In the genomic region with DNA sequence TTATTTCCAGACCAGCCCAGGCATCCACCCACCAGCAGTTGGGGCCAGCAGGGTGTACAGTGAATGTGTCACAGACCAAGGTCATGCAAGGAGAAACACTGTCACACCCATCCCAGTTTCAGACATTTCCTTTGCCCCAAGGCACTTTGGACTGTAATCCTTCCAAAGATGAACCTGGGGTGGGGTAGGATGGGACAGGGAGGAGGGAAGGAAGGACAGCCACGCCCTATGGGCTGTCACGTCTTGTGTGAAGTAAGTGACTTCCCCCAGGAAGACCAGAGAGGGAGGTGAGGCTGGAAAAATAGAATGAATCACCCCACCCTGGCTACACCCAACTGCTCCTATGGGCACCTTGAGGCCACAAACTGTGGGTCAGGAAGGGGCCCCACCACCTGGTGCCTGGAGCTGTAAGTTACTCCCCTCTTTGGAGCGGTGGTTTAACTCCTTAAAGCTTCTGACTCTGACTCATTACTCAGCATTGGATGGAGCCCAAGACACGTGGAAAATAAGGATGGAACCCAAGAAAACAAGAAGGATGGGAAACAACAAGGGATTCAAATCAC, we compare ENCODE assay signal across 12 cellular contexts.
A peak's percentile ranks its signal among the peaks of the same experiment; 100 is the strongest.
DNase-seq lines count a peak whose midpoint lies in the region; ATAC-seq, FAIRE-seq and TF ChIP-seq lines count a peak whose summit lies in the region.
"Had no signal": no experiment of that assay in that cellular context is flagged by ENCODE, and none has a peak within 500 bp of the region (broad histone marks: within the 10 kb centered on the region; RNA-seq: fewer than 3 reads in every experiment).

No MANE protein-coding gene starts in this region.

- POLR2A ChIA-PET in PC-3 (lab: Charles Lee; ENCODE audit: unreplicated experiment) (no interaction called here), Caco-2 (lab: Charles Lee) (no interaction called here)

- H3K27ac Mint-ChIP-seq in Caco-2 (ENCODE audit: unreplicated experiment) = no peak overlapping the region
- H3K27ac Mint-ChIP-seq: activated CD8-positive, alpha-beta memory T cell treated with anti-CD3 and anti-CD28 coated beads, Interleukin-2, amount 10 ng/mL, durations not matched to agents 7 days and 5 days; T-helper 17 cell had no signal

- no peaks in the 10 kb centered on the region for H3K9me3 ChIP-seq in PC-3 (ENCODE audit: low read length)
- H3K9me3 ChIP-seq in neuronal stem cell (replicated peaks in 1 of 2; ENCODE audit: control insufficient read depth in 2 of 2, insufficient read depth in 1 of 2, low read depth in 1 of 2, low read length in 2 of 2) = no peaks in the 10 kb centered on the region
- H3K9me3 ChIP-seq in Caco-2 = no peaks in the 10 kb centered on the region

- CTCF ChIA-PET in PC-3 (lab: Charles Lee) = no interaction called here
- CTCF ChIA-PET in Caco-2 (lab: Charles Lee) = no interaction called here

- no peaks in the 10 kb centered on the region for H3K9me2 ChIP-seq in PC-3 (replicated peaks; ENCODE audit: low read length)

- no peak overlapping the region for H3K4me3 Mint-ChIP-seq in Caco-2 (ENCODE audit: unreplicated experiment)
- H3K4me3 Mint-ChIP-seq: activated CD8-positive, alpha-beta memory T cell treated with anti-CD3 and anti-CD28 coated beads, Interleukin-2, amount 10 ng/mL, durations not matched to agents 7 days and 5 days; T-helper 17 cell had no signal

- no peak overlapping the region for H2BK15ac ChIP-seq in neuronal stem cell (ENCODE audit: low read length)

- no peaks in the 10 kb centered on the region for H3K36me3 Mint-ChIP-seq in Caco-2 (ENCODE audit: insufficient read depth, unreplicated experiment)

- H4K20me1 ChIP-seq in PC-3 (ENCODE audit: low read length) = no peaks in the 10 kb centered on the region

- no peaks in the 10 kb centered on the region for H3K36me3 ChIP-seq in PC-3 (ENCODE audit: low read depth, low read length)
- no peaks in the 10 kb centered on the region for H3K36me3 ChIP-seq in neuronal stem cell (replicated peaks in 1 of 2; ENCODE audit: control insufficient read depth in 2 of 2, insufficient read depth in 2 of 2, low read length in 2 of 2)
- H3K36me3 ChIP-seq in Caco-2 (ENCODE audit: control insufficient read depth, insufficient read depth, low read length) = no peaks in the 10 kb centered on the region

- no peak overlapping the region for H4K91ac ChIP-seq in neuronal stem cell (ENCODE audit: low read depth, low read length, poor library complexity)

- peak overlapping the region; percentile 17 for H3K18ac ChIP-seq in neuronal stem cell (ENCODE audit: low read length)

- H2AFZ ChIP-seq in PC-3 (ENCODE audit: low read length) (peak overlapping the region; percentile 41; the same call in 1 of the 2 replicates), neuronal stem cell (ENCODE audit: low read length) (peak overlapping the region; percentile 39)

- H4K8ac ChIP-seq in neuronal stem cell (ENCODE audit: low read depth, low read length) = no peak overlapping the region

- TF ChIP-seq CTCF in PC-3 (conservative IDR thresholded peaks at IDR 0.05; ENCODE audit: low read depth, low read length) = no peak
- TF ChIP-seq CTCF in Caco-2 (IDR thresholded peaks at IDR 0.05; ENCODE audit: insufficient read depth in 1 of 2, low read depth in 1 of 2, low read length in 1 of 2, severe bottlenecking in 1 of 2, unreplicated experiment in 1 of 2) = no peak

- peak; percentile 76 for FAIRE-seq in GM12891 (lab: Jason Lieb, UNC)

- no peaks in the 10 kb centered on the region for H3K79me1 ChIP-seq in neuronal stem cell (ENCODE audit: low read depth, low read length)

- H3K4ac ChIP-seq in neuronal stem cell (ENCODE audit: low read length) = no peak overlapping the region

- peaks cover 9% of the 10 kb centered on the region for H3K9me3 Mint-ChIP-seq in Caco-2 (ENCODE audit: unreplicated experiment)

- no peak overlapping the region for H2BK120ac ChIP-seq in neuronal stem cell (ENCODE audit: low read depth, low read length)

- intact Hi-C loops in PC-3 (cut with micrococcal nuclease) (no loop called here), Caco-2 (cut with micrococcal nuclease; ENCODE audit: unreplicated experiment) (loop anchor here (10.0 kb wide), 1 partner anchor 249 kb away; no protein-coding TSS in a partner anchor)

- TF ChIP-seq POLR2A in GM12891 (IDR thresholded peaks at IDR 0.05; ENCODE audit: low read depth, low read length) = no peak

- H2AK5ac ChIP-seq in neuronal stem cell (ENCODE audit: low read depth, low read length) = no peak overlapping the region

- H3K79me2 ChIP-seq in PC-3 (ENCODE audit: low read length) = no peaks in the 10 kb centered on the region

- peak; percentile 54 for ATAC-seq in PC-3
- ATAC-seq in HG03139 (IDR thresholded peaks at IDR 0.05; ENCODE audit: unreplicated experiment) = no peak
- ATAC-seq: activated CD8-positive, alpha-beta memory T cell treated with anti-CD3 and anti-CD28 coated beads, Interleukin-2, amount 10 ng/mL, durations not matched to agents 7 days and 5 days; T-helper 17 cell had no signal

- H3K4me1 ChIP-seq in PC-3 (ENCODE audit: insufficient read depth, low read length) = peaks cover 36% of the 10 kb centered on the region
- H3K4me1 ChIP-seq in neuronal stem cell (ENCODE audit: control insufficient read depth in 2 of 2, insufficient read depth in 1 of 2, low read depth in 1 of 2, low read length in 2 of 2) = peaks cover 3 to 10% of the 10 kb centered on the region in 2 donors
- peaks cover 7% of the 10 kb centered on the region for H3K4me1 ChIP-seq in Caco-2

- H3K27ac ChIP-seq in PC-3 (ENCODE audit: low read length) (peak overlapping the region; percentile 89), neuronal stem cell (replicated peaks; ENCODE audit: low read length) (no peak overlapping the region)

- peak overlapping the region; percentile 65 for H3K9ac ChIP-seq in PC-3 (ENCODE audit: low read length)
- H3K9ac ChIP-seq in neuronal stem cell (ENCODE audit: low read depth, low read length, poor library complexity) = no peak overlapping the region

- no peak overlapping the region for H3K4me3 ChIP-seq in PC-3 (ENCODE audit: low read length)
- H3K4me3 ChIP-seq in neuronal stem cell (ENCODE audit: low read length in 2 of 2) = no peak overlapping the region
- H3K4me3 ChIP-seq in Caco-2 (ENCODE audit: low read depth, low read length) = no peak overlapping the region

- H3K4me2 ChIP-seq in PC-3 (ENCODE audit: low read length) (0 out of 2 replicates have a peak overlapping the region, but pooled peaks have one; percentile 20), neuronal stem cell (ENCODE audit: insufficient read depth, low read length, poor library complexity, severe bottlenecking) (no peak overlapping the region)

- H3F3A ChIP-seq in PC-3 (ENCODE audit: low read length, unreplicated experiment) = no peaks in the 10 kb centered on the region

- H2BK5ac ChIP-seq in neuronal stem cell (ENCODE audit: low read length) = no peak overlapping the region

- H3K23ac ChIP-seq in neuronal stem cell (ENCODE audit: low read depth, low read length, poor library complexity) = no peak overlapping the region

- no peak overlapping the region for H3K14ac ChIP-seq in neuronal stem cell (ENCODE audit: low read length)

- H3K27me3 Mint-ChIP-seq in Caco-2 (ENCODE audit: insufficient read depth, unreplicated experiment) = no peaks in the 10 kb centered on the region
- H3K27me3 Mint-ChIP-seq: T-helper 17 cell had no signal

- no peak overlapping the region for H2BK12ac ChIP-seq in neuronal stem cell (ENCODE audit: low read length)

- WGBS in neuronal stem cell (ENCODE audit: extremely low coverage in 2 of 2, insufficient read length in 2 of 2, insufficient replicate concordance in 1 of 2), 2 donors = no CpG with 5 or more reads among the region's 4 CpGs

- H3K27me3 ChIP-seq in PC-3 (ENCODE audit: low read length) (no peaks in the 10 kb centered on the region), neuronal stem cell (ENCODE audit: control insufficient read depth in 3 of 3, insufficient read depth in 3 of 3, low read depth in 1 of 3, low read length in 3 of 3) (no peaks in the 10 kb centered on the region), Caco-2 (replicated peaks; ENCODE audit: control insufficient read depth, insufficient read depth, low read length) (no peaks in the 10 kb centered on the region)

- no peak for DNase-seq in GM12891 (ENCODE audit: insufficient read length, low spot score)
- peak; percentile 79 for DNase-seq in PC-3
- peak; percentile 14 for DNase-seq in dermis blood vessel endothelial cell
- DNase-seq in neuronal stem cell (ENCODE audit: low spot score) = no peak
- no peak for DNase-seq in Caco-2
- DNase-seq in NCI-H446 treated with DMSO at 0.1 percent for 48 hours (lab: John Stamatoyannopoulos, UW) = no peak
- DNase-seq in activated T-cell treated with anti-CD3 and anti-CD28 coated beads, Interleukin-2, amount 50 U/mL, for 1 hour = no peak
- DNase-seq: activated CD8-positive, alpha-beta memory T cell treated with anti-CD3 and anti-CD28 coated beads, Interleukin-2, amount 10 ng/mL, durations not matched to agents 7 days and 5 days; amniotic stem cell; NCI-H82; T-helper 17 cell had no signal

- BruUV-seq in PC-3 (replicated peaks; lab: Mats Ljungman, UMichigan) = no TSS peak
- BruUV-seq in Caco-2 (replicated peaks; lab: Mats Ljungman, UMichigan) = no TSS peak

- no peaks in the 10 kb centered on the region for H3K4me1 Mint-ChIP-seq in Caco-2 (ENCODE audit: low read depth, unreplicated experiment)

TF ChIP-seq in GM12891, 5 proteins besides CTCF, POLR2A, EP300 and RAD21:
- TF ChIP-seq TAF1 (IDR thresholded peaks at IDR 0.05; ENCODE audit: low read depth, low read length) (no peak), PAX5 (IDR thresholded peaks at IDR 0.05; ENCODE audit: insufficient read depth, low read length, severe bottlenecking) (no peak), POLR2AphosphoS5 (IDR thresholded peaks at IDR 0.05; ENCODE audit: low read depth, low read length) (no peak), SPI1 (IDR thresholded peaks at IDR 0.05; ENCODE audit: low read depth, low read length) (no peak), POU2F2 (IDR thresholded peaks at IDR 0.05; ENCODE audit: low read depth, low read length) (no peak)

Comparison
In these comparisons a context has a peak if more than half of its experiments do, and no peak if none do; other contexts are left out.
1. DNase-seq: peak in PC-3 (single experiment) and dermis blood vessel endothelial cell (single experiment); none in GM12891 (single experiment), neuronal stem cell (single experiment), Caco-2 (0 of 2), NCI-H446 treated with DMSO at 0.1 percent for 48 hours (single experiment) and activated T-cell treated with anti-CD3 and anti-CD28 coated beads, Interleukin-2, amount 50 U/mL, for 1 hour (single experiment).